Comparison of ENCODE assay signal across 9 cellular contexts in the genomic region with DNA sequence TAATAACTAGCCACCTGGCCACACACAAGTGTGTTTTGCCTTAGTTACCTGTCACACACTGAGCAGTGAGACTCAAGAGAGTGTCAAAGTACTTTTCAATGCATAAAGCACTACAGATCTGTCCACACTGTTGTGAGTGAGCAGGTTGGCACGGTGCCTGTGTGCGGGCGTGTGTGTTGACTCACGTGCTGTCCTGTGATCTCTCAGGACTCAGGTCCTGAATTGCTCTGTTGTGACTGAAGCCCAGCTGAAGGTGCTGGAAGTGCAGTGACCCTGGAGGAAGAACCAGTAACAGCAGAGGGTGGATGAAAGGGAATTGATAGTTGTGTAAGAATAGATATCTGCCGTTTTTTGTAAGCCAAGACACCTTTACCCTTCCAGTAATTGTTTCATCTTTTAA. TPM values are rescaled to one million over a fixed set of nuclear protein-coding genes. Genes with fewer than 3 reads are reported as not detected.
DNase-seq lines count a peak whose midpoint lies in the region; ATAC-seq and TF ChIP-seq lines count a peak whose summit lies in the region.
"Had no signal": no experiment of that assay in that cellular context is flagged by ENCODE, and none has a peak within 500 bp of the region (broad histone marks: within the 10 kb centered on the region; RNA-seq: fewer than 3 reads in every experiment).

No MANE protein-coding gene starts in this region.

- DNase-seq in HT1080 (ENCODE audit: low read depth) (peak; percentile 75), kidney tubule cell (ENCODE audit: low spot score) (peak; percentile 84), SKM-1 treated with dmso at 0.1 percent for 144 hours (lab: John Stamatoyannopoulos, UW; ENCODE audit: unreplicated experiment) (no peak), AML-193 (lab: John Stamatoyannopoulos, UW) (no peak)
- peak; percentile 35 for DNase-seq in activated CD4-positive, CD25-positive, alpha-beta regulatory T cell treated with anti-CD3 and anti-CD28 coated beads, Interleukin-2, amount 50 U/mL, for 72 hours
- no peak for DNase-seq in stimulated activated naive CD4-positive, alpha-beta T cell treated with Interleukin-2 at 50 U/mL for 16 hours (lab: John Stamatoyannopoulos, UW)
- DNase-seq: activated B cell treated with CpG ODN at 0.5 μM for 24 hours had no signal

- ATAC-seq in GM21825 (IDR thresholded peaks at IDR 0.05; ENCODE audit: unreplicated experiment), result no peak

- peak; percentile 15; the same call in 1 of the 2 replicates for TF ChIP-seq CTCF in C4-2B (conservative IDR thresholded peaks at IDR 0.05)

- H3K27ac ChIP-seq in C4-2B, result peak overlapping the region; percentile 42; the same call in 1 of the 2 replicates

RNA-seq across cellular contexts. Expression of a gene that starts 18.3 kb away (rescaled TPM):
- 5.2 TPM in 2 replicates for total RNA-seq in HT1080 (2014; rRNA removed; shearing (Covaris generic))
- 2.4 and 4.5 TPM in 2 replicates for polyA plus RNA-seq in HT1080 (2015; cell fraction: cytosol; rRNA removed)
- 2.1 and 4.0 TPM in 2 replicates for polyA plus RNA-seq in HT1080 (2015; cell fraction: nucleus; rRNA removed)

Comparison
In these comparisons a context has a peak if more than half of its experiments do, and no peak if none do; other contexts are left out.
1. DNase-seq: peak in HT1080 (single experiment), activated CD4-positive, CD25-positive, alpha-beta regulatory T cell treated with anti-CD3 and anti-CD28 coated beads, Interleukin-2, amount 50 U/mL, for 72 hours (single experiment) and kidney tubule cell (single experiment); none in stimulated activated naive CD4-positive, alpha-beta T cell treated with Interleukin-2 at 50 U/mL for 16 hours (single experiment), SKM-1 treated with dmso at 0.1 percent for 144 hours (single experiment) and AML-193 (0 of 2).